ENCODE assay signal across 13 cellular contexts in the genomic region with DNA sequence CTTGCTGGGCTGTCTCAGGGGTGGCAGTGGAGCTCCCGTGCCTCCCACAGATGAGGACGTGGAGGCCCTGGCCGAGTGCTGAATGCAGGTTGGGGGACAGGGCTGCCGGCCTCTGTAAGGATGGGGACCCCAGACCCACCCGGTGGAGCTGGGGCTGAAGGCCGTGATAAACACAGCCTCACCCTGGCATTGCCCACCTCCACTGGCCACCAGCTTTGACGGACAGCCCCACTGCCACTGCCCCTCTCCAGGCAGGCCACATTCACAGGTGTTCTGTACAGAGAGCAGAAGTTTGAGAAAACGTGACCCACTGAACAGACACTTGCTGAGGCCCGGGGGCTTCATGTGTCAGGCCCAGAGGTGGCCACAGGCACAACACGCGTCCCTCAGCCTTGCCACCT.
"Had no signal": no experiment of that assay in that cellular context is flagged by ENCODE, and none has a peak within 500 bp of the region (broad histone marks: within the 10 kb centered on the region; RNA-seq: fewer than 3 reads in every experiment).

No MANE protein-coding gene starts in this region.

- H3K4me2 ChIP-seq: neural progenitor cell, smooth muscle cell had no signal

- H3K4me1 ChIP-seq: foreskin keratinocyte, neural progenitor cell had no signal

- ATAC-seq: activated CD8-positive, alpha-beta T cell treated with anti-CD3 and anti-CD28 coated beads, Interleukin-2, amount 10 ng/mL, durations not matched to agents 7 days and 5 days; foreskin keratinocyte; right cardiac atrium; upper lobe of right lung had no signal

- H3K9ac ChIP-seq: neural progenitor cell, parathyroid adenoma had no signal

- H3K9me3 ChIP-seq: colonic mucosa, upper lobe of right lung had no signal

- H3K79me2 ChIP-seq: parathyroid adenoma had no signal

- H3K27me3 ChIP-seq: colonic mucosa, neural progenitor cell, upper lobe of right lung had no signal

- H3K27ac ChIP-seq: colonic mucosa, foreskin keratinocyte, neural progenitor cell, upper lobe of right lung had no signal

- H3K27ac Mint-ChIP-seq: activated CD8-positive, alpha-beta T cell treated with anti-CD3 and anti-CD28 coated beads, Interleukin-2, amount 10 ng/mL, durations not matched to agents 7 days and 5 days; activated naive CD4-positive, alpha-beta T cell treated with anti-CD3 and anti-CD28 coated beads for 36 hours; neural progenitor cell had no signal

- DNase-seq: activated CD4-positive, alpha-beta T cell treated with anti-CD3 and anti-CD28 coated beads for 4 hours; activated CD8-positive, alpha-beta T cell treated with anti-CD3 and anti-CD28 coated beads, Interleukin-2, amount 10 ng/mL, durations not matched to agents 7 days and 5 days; activated naive CD4-positive, alpha-beta T cell treated with anti-CD3 and anti-CD28 coated beads for 36 hours; colonic mucosa; foreskin keratinocyte; islet precursor cell; stimulated activated naive CD4-positive, alpha-beta T cell; T-helper 9 cell; upper lobe of right lung had no signal

- H3K4me3 ChIP-seq: colonic mucosa, neural progenitor cell, smooth muscle cell, upper lobe of right lung had no signal

- H3K4me3 Mint-ChIP-seq: activated CD8-positive, alpha-beta T cell treated with anti-CD3 and anti-CD28 coated beads, Interleukin-2, amount 10 ng/mL, durations not matched to agents 7 days and 5 days; activated naive CD4-positive, alpha-beta T cell treated with anti-CD3 and anti-CD28 coated beads for 36 hours; neural progenitor cell had no signal

- H2AFZ ChIP-seq: neural progenitor cell, parathyroid adenoma had no signal

- H3K36me3 ChIP-seq: colonic mucosa, neural progenitor cell, upper lobe of right lung had no signal
